In the genomic region with DNA sequence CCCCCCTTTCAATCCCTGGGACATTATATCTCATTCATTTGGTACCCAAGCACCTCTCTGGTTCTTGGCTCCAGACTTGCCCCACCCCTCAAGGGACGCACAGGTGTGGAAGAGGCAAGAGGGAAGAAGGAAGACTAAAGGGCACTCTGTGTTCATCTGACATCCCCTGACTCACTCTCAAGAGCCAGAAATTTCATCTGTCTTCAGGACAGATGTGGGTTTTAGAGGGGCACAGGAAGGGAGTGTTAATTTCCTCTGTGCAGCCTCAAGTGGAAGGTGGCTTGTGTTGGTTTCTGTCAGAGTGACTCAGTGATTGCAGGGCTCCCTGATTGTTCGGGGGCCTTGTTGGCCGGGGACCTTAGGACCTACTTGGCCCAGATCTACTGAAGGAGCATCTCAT, we compare ENCODE assay signal across 1 cellular context.
TF ChIP-seq lines count a peak whose summit lies in the region.

No MANE protein-coding gene starts in this region.

TF ChIP-seq in HepG2, 621 proteins besides CTCF, POLR2A, EP300 and RAD21:
- TF ChIP-seq ZNF484 (CRISPR knock-in tag; IDR thresholded peaks at IDR 0.05; ENCODE audit: borderline replicate concordance, low read depth) (no peak), ZNF414 (CRISPR knock-in tag; IDR thresholded peaks at IDR 0.05) (no peak), ZNF773 (CRISPR knock-in tag; IDR thresholded peaks at IDR 0.05; ENCODE audit: borderline replicate concordance) (no peak), ZNF543 (CRISPR knock-in tag; IDR thresholded peaks at IDR 0.05) (no peak), EED (CRISPR knock-in tag; IDR thresholded peaks at IDR 0.05) (no peak), KAT2B (IDR thresholded peaks at IDR 0.05; ENCODE audit: borderline replicate concordance, low read depth, low read length) (no peak), ZNF788 (CRISPR knock-in tag; IDR thresholded peaks at IDR 0.05; ENCODE audit: borderline replicate concordance) (no peak), JUN (CRISPR knock-in tag; IDR thresholded peaks at IDR 0.05) (no peak), MEF2D (CRISPR knock-in tag; IDR thresholded peaks at IDR 0.05) (no peak), HMG20B (CRISPR knock-in tag; conservative IDR thresholded peaks at IDR 0.05) (no peak), FOXK2 (IDR thresholded peaks at IDR 0.05) (no peak), SP1 (IDR thresholded peaks at IDR 0.05) (no peak), SP1 (CRISPR knock-in tag; IDR thresholded peaks at IDR 0.05) (no peak)
- TF ChIP-seq, protein P1, sequence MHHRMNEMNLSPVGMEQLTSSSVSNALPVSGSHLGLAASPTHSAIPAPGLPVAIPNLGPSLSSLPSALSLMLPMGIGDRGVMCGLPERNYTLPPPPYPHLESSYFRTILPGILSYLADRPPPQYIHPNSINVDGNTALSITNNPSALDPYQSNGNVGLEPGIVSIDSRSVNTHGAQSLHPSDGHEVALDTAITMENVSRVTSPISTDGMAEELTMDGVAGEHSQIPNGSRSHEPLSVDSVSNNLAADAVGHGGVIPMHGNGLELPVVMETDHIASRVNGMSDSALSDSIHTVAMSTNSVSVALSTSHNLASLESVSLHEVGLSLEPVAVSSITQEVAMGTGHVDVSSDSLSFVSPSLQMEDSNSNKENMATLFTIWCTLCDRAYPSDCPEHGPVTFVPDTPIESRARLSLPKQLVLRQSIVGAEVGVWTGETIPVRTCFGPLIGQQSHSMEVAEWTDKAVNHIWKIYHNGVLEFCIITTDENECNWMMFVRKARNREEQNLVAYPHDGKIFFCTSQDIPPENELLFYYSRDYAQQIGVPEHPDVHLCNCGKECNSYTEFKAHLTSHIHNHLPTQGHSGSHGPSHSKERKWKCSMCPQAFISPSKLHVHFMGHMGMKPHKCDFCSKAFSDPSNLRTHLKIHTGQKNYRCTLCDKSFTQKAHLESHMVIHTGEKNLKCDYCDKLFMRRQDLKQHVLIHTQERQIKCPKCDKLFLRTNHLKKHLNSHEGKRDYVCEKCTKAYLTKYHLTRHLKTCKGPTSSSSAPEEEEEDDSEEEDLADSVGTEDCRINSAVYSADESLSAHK (CRISPR knock-in tag; IDR thresholded peaks at IDR 0.05; ENCODE audit: borderline replicate concordance) = no peak
- TF ChIP-seq, protein P2, sequence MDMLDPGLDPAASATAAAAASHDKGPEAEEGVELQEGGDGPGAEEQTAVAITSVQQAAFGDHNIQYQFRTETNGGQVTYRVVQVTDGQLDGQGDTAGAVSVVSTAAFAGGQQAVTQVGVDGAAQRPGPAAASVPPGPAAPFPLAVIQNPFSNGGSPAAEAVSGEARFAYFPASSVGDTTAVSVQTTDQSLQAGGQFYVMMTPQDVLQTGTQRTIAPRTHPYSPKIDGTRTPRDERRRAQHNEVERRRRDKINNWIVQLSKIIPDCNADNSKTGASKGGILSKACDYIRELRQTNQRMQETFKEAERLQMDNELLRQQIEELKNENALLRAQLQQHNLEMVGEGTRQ (IDR thresholded peaks at IDR 0.05; ENCODE audit: low read depth, low read length) = no peak
- TF ChIP-seq, protein P2 (CRISPR knock-in tag; IDR thresholded peaks at IDR 0.05; ENCODE audit: borderline replicate concordance) = no peak
- TF ChIP-seq, protein P3, sequence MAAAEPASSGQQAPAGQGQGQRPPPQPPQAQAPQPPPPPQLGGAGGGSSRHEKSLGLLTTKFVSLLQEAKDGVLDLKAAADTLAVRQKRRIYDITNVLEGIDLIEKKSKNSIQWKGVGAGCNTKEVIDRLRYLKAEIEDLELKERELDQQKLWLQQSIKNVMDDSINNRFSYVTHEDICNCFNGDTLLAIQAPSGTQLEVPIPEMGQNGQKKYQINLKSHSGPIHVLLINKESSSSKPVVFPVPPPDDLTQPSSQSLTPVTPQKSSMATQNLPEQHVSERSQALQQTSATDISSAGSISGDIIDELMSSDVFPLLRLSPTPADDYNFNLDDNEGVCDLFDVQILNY (CRISPR knock-in tag; conservative IDR thresholded peaks at IDR 0.05) = no peak
